In the genomic region with DNA sequence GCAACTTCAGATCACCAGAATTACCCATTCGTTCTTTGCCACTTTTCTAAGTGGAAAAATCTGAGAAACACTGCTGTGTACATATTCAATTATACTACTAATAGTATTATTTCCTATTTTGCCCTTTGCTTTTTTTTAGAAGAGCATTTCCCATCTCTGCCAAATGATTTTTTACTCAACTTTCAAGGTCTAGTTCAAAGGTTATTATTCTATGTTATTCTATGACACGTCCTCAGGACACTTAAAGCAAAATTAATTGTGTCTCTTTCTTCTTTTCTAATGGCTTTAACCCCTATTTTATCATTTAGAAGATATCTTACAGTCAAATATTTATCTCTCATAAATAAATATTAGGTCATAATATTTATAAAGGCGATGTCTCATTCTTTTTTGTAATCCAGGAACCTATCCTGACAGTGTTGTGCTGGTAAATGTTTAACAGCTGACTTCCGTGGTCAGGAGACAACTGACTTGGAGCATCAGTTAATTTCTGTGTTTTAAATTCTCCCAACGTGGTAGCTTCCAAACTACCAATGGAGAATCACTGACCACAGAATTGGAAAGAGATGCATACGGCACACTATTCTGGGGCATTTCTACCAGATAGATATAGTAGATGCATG, we compare ENCODE assay signal across 1 cellular context.
TF ChIP-seq lines count a peak whose summit lies in the region.

No MANE protein-coding gene starts in this region.

TF ChIP-seq in HepG2, 621 proteins besides CTCF, POLR2A, EP300 and RAD21 (continued from another document and continues in another):
- TF ChIP-seq, protein P1, sequence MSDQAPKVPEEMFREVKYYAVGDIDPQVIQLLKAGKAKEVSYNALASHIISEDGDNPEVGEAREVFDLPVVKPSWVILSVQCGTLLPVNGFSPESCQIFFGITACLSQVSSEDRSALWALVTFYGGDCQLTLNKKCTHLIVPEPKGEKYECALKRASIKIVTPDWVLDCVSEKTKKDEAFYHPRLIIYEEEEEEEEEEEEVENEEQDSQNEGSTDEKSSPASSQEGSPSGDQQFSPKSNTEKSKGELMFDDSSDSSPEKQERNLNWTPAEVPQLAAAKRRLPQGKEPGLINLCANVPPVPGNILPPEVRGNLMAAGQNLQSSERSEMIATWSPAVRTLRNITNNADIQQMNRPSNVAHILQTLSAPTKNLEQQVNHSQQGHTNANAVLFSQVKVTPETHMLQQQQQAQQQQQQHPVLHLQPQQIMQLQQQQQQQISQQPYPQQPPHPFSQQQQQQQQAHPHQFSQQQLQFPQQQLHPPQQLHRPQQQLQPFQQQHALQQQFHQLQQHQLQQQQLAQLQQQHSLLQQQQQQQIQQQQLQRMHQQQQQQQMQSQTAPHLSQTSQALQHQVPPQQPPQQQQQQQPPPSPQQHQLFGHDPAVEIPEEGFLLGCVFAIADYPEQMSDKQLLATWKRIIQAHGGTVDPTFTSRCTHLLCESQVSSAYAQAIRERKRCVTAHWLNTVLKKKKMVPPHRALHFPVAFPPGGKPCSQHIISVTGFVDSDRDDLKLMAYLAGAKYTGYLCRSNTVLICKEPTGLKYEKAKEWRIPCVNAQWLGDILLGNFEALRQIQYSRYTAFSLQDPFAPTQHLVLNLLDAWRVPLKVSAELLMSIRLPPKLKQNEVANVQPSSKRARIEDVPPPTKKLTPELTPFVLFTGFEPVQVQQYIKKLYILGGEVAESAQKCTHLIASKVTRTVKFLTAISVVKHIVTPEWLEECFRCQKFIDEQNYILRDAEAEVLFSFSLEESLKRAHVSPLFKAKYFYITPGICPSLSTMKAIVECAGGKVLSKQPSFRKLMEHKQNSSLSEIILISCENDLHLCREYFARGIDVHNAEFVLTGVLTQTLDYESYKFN (CRISPR knock-in tag; conservative IDR thresholded peaks at IDR 0.05): peak; percentile 59
- TF ChIP-seq, protein P2, sequence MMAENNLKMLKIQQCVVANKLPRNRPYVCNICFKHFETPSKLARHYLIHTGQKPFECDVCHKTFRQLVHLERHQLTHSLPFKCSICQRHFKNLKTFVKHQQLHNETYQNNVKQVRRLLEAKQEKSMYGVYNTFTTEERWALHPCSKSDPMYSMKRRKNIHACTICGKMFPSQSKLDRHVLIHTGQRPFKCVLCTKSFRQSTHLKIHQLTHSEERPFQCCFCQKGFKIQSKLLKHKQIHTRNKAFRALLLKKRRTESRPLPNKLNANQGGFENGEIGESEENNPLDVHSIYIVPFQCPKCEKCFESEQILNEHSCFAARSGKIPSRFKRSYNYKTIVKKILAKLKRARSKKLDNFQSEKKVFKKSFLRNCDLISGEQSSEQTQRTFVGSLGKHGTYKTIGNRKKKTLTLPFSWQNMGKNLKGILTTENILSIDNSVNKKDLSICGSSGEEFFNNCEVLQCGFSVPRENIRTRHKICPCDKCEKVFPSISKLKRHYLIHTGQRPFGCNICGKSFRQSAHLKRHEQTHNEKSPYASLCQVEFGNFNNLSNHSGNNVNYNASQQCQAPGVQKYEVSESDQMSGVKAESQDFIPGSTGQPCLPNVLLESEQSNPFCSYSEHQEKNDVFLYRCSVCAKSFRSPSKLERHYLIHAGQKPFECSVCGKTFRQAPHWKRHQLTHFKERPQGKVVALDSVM (CRISPR knock-in tag; IDR thresholded peaks at IDR 0.05): no peak
- TF ChIP-seq, protein P3, sequence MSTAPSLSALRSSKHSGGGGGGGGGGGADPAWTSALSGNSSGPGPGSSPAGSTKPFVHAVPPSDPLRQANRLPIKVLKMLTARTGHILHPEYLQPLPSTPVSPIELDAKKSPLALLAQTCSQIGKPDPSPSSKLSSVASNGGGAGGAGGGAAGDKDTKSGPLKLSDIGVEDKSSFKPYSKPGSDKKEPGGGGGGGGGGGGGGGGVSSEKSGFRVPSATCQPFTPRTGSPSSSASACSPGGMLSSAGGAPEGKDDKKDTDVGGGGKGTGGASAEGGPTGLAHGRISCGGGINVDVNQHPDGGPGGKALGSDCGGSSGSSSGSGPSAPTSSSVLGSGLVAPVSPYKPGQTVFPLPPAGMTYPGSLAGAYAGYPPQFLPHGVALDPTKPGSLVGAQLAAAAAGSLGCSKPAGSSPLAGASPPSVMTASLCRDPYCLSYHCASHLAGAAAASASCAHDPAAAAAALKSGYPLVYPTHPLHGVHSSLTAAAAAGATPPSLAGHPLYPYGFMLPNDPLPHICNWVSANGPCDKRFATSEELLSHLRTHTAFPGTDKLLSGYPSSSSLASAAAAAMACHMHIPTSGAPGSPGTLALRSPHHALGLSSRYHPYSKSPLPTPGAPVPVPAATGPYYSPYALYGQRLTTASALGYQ (CRISPR knock-in tag; IDR thresholded peaks at IDR 0.05): no peak
- TF ChIP-seq POLR2G (IDR thresholded peaks at IDR 0.05; ENCODE audit: low read depth, low read length): no peak
- TF ChIP-seq SOX6 (IDR thresholded peaks at IDR 0.05): no peak
- no peak for TF ChIP-seq SOX6 (CRISPR knock-in tag; IDR thresholded peaks at IDR 0.05)
- no peak for TF ChIP-seq HHEX (CRISPR knock-in tag; IDR thresholded peaks at IDR 0.05)
- TF ChIP-seq, protein P4, sequence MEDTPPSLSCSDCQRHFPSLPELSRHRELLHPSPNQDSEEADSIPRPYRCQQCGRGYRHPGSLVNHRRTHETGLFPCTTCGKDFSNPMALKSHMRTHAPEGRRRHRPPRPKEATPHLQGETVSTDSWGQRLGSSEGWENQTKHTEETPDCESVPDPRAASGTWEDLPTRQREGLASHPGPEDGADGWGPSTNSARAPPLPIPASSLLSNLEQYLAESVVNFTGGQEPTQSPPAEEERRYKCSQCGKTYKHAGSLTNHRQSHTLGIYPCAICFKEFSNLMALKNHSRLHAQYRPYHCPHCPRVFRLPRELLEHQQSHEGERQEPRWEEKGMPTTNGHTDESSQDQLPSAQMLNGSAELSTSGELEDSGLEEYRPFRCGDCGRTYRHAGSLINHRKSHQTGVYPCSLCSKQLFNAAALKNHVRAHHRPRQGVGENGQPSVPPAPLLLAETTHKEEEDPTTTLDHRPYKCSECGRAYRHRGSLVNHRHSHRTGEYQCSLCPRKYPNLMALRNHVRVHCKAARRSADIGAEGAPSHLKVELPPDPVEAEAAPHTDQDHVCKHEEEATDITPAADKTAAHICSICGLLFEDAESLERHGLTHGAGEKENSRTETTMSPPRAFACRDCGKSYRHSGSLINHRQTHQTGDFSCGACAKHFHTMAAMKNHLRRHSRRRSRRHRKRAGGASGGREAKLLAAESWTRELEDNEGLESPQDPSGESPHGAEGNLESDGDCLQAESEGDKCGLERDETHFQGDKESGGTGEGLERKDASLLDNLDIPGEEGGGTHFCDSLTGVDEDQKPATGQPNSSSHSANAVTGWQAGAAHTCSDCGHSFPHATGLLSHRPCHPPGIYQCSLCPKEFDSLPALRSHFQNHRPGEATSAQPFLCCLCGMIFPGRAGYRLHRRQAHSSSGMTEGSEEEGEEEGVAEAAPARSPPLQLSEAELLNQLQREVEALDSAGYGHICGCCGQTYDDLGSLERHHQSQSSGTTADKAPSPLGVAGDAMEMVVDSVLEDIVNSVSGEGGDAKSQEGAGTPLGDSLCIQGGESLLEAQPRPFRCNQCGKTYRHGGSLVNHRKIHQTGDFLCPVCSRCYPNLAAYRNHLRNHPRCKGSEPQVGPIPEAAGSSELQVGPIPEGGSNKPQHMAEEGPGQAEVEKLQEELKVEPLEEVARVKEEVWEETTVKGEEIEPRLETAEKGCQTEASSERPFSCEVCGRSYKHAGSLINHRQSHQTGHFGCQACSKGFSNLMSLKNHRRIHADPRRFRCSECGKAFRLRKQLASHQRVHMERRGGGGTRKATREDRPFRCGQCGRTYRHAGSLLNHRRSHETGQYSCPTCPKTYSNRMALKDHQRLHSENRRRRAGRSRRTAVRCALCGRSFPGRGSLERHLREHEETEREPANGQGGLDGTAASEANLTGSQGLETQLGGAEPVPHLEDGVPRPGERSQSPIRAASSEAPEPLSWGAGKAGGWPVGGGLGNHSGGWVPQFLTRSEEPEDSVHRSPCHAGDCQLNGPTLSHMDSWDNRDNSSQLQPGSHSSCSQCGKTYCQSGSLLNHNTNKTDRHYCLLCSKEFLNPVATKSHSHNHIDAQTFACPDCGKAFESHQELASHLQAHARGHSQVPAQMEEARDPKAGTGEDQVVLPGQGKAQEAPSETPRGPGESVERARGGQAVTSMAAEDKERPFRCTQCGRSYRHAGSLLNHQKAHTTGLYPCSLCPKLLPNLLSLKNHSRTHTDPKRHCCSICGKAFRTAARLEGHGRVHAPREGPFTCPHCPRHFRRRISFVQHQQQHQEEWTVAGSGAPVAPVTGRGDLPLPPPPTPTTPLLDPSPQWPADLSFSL (CRISPR knock-in tag; IDR thresholded peaks at IDR 0.05): no peak
- no peak for TF ChIP-seq U2AF2 (IDR thresholded peaks at IDR 0.05; ENCODE audit: low read depth, low read length)
- TF ChIP-seq DNMT3B (CRISPR knock-in tag; conservative IDR thresholded peaks at IDR 0.05): no peak
- TF ChIP-seq SUZ12 (IDR thresholded peaks at IDR 0.05; ENCODE audit: low read depth, low read length): no peak
- TF ChIP-seq, protein P5, sequence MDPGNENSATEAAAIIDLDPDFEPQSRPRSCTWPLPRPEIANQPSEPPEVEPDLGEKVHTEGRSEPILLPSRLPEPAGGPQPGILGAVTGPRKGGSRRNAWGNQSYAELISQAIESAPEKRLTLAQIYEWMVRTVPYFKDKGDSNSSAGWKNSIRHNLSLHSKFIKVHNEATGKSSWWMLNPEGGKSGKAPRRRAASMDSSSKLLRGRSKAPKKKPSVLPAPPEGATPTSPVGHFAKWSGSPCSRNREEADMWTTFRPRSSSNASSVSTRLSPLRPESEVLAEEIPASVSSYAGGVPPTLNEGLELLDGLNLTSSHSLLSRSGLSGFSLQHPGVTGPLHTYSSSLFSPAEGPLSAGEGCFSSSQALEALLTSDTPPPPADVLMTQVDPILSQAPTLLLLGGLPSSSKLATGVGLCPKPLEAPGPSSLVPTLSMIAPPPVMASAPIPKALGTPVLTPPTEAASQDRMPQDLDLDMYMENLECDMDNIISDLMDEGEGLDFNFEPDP (CRISPR knock-in tag; conservative IDR thresholded peaks at IDR 0.05): no peak
- TF ChIP-seq, protein P6, sequence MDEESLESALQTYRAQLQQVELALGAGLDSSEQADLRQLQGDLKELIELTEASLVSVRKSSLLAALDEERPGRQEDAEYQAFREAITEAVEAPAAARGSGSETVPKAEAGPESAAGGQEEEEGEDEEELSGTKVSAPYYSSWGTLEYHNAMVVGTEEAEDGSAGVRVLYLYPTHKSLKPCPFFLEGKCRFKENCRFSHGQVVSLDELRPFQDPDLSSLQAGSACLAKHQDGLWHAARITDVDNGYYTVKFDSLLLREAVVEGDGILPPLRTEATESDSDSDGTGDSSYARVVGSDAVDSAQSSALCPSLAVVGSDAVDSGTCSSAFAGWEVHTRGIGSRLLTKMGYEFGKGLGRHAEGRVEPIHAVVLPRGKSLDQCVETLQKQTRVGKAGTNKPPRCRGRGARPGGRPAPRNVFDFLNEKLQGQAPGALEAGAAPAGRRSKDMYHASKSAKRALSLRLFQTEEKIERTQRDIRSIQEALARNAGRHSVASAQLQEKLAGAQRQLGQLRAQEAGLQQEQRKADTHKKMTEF (CRISPR knock-in tag; IDR thresholded peaks at IDR 0.05): no peak
- TF ChIP-seq ZNF333 (CRISPR knock-in tag; IDR thresholded peaks at IDR 0.05; ENCODE audit: borderline replicate concordance): no peak
- TF ChIP-seq RARA (CRISPR knock-in tag; IDR thresholded peaks at IDR 0.05): peak; percentile 39; the same call in 1 of the 2 replicates
- no peak for TF ChIP-seq FOXM1 (CRISPR knock-in tag; IDR thresholded peaks at IDR 0.05)
- no peak for TF ChIP-seq SNAPC2 (CRISPR knock-in tag; IDR thresholded peaks at IDR 0.05)
- TF ChIP-seq SIN3B (IDR thresholded peaks at IDR 0.05; ENCODE audit: low read length): no peak
- TF ChIP-seq, protein P7, sequence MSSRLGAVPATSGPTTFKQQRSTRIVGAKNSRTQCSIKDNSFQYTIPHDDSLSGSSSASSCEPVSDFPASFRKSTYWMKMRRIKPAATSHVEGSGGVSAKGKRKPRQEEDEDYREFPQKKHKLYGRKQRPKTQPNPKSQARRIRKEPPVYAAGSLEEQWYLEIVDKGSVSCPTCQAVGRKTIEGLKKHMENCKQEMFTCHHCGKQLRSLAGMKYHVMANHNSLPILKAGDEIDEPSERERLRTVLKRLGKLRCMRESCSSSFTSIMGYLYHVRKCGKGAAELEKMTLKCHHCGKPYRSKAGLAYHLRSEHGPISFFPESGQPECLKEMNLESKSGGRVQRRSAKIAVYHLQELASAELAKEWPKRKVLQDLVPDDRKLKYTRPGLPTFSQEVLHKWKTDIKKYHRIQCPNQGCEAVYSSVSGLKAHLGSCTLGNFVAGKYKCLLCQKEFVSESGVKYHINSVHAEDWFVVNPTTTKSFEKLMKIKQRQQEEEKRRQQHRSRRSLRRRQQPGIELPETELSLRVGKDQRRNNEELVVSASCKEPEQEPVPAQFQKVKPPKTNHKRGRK (CRISPR knock-in tag; IDR thresholded peaks at IDR 0.05): no peak
- no peak for TF ChIP-seq ZBTB1 (CRISPR knock-in tag; IDR thresholded peaks at IDR 0.05; ENCODE audit: borderline replicate concordance)
- no peak for TF ChIP-seq ZNF672 (CRISPR knock-in tag; IDR thresholded peaks at IDR 0.05)
- TF ChIP-seq ZNF329 (CRISPR knock-in tag; IDR thresholded peaks at IDR 0.05; ENCODE audit: low read depth): no peak
- TF ChIP-seq, protein P8, sequence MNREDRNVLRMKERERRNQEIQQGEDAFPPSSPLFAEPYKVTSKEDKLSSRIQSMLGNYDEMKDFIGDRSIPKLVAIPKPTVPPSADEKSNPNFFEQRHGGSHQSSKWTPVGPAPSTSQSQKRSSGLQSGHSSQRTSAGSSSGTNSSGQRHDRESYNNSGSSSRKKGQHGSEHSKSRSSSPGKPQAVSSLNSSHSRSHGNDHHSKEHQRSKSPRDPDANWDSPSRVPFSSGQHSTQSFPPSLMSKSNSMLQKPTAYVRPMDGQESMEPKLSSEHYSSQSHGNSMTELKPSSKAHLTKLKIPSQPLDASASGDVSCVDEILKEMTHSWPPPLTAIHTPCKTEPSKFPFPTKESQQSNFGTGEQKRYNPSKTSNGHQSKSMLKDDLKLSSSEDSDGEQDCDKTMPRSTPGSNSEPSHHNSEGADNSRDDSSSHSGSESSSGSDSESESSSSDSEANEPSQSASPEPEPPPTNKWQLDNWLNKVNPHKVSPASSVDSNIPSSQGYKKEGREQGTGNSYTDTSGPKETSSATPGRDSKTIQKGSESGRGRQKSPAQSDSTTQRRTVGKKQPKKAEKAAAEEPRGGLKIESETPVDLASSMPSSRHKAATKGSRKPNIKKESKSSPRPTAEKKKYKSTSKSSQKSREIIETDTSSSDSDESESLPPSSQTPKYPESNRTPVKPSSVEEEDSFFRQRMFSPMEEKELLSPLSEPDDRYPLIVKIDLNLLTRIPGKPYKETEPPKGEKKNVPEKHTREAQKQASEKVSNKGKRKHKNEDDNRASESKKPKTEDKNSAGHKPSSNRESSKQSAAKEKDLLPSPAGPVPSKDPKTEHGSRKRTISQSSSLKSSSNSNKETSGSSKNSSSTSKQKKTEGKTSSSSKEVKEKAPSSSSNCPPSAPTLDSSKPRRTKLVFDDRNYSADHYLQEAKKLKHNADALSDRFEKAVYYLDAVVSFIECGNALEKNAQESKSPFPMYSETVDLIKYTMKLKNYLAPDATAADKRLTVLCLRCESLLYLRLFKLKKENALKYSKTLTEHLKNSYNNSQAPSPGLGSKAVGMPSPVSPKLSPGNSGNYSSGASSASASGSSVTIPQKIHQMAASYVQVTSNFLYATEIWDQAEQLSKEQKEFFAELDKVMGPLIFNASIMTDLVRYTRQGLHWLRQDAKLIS (CRISPR knock-in tag; IDR thresholded peaks at IDR 0.05): no peak
- TF ChIP-seq ZNF781 (CRISPR knock-in tag; IDR thresholded peaks at IDR 0.05; ENCODE audit: borderline replicate concordance, not compliant biosample characterization): no peak
- TF ChIP-seq ZNF775 (CRISPR knock-in tag; IDR thresholded peaks at IDR 0.05; ENCODE audit: borderline replicate concordance): no peak
